ENCODE assay signal across 9 cellular contexts in genomic region chr16:12853972-12854371, GRCh38. TPM values are rescaled to one million over a fixed set of nuclear protein-coding genes. Genes with fewer than 3 reads are reported as not detected.
"Had no signal": no experiment of that assay in that cellular context is flagged by ENCODE, and none has a peak within 500 bp of the region (broad histone marks: within the 10 kb centered on the region; RNA-seq: fewer than 3 reads in every experiment).

No MANE protein-coding gene starts in this region.

- DNase-seq: GM23248, H7, HFFc6, Kasumi-1, KG1 had no signal

- H3K27ac ChIP-seq: GM23248, HL-60 had no signal

- H3K4me3 ChIP-seq: GM23248, HAP-1 had no signal

- H3K9me3 ChIP-seq: HAP-1 had no signal

- ATAC-seq: HCT116 had no signal

- H3K36me3 ChIP-seq: HAP-1 had no signal

- H3K9ac ChIP-seq: GM23248 had no signal

- H3K4me1 ChIP-seq: HAP-1 had no signal

- H2AFZ ChIP-seq: GM23248 had no signal

RNA-seq across cellular contexts. Expression of gene SHISA9, which starts 47.4 kb away (rescaled TPM):
- total RNA-seq: GM23248, HFFc6 had no signal
- polyA plus RNA-seq: GM23248, IgD-negative memory B cell had no signal
